16 cellular contexts compared by ENCODE assay signal in genomic region chr21:33771976-33772375, GRCh38.
DNase-seq lines count a peak whose midpoint lies in the region; ATAC-seq and TF ChIP-seq lines count a peak whose summit lies in the region.
"Had no signal": no experiment of that assay in that cellular context is flagged by ENCODE, and none has a peak within 500 bp of the region (broad histone marks: within the 10 kb centered on the region; RNA-seq: fewer than 3 reads in every experiment).

No MANE protein-coding gene starts in this region.

- no peaks in the 10 kb centered on the region for H3K79me1 ChIP-seq in neuronal stem cell (ENCODE audit: low read depth, low read length)

- CTCF ChIA-PET in Caco-2 (lab: Charles Lee) (interaction anchor here (1.1 kb wide), 1 partner anchor 166 kb away, joined by 3 read pairs; no protein-coding TSS in a partner anchor), Calu3 (lab: Charles Lee) (no interaction called here)

- POLR2A ChIA-PET in Caco-2 (lab: Charles Lee): no interaction called here

- H3K4me3 Mint-ChIP-seq in Caco-2 (ENCODE audit: unreplicated experiment) (no peak overlapping the region), endodermal cell (no peak overlapping the region), Calu3 (ENCODE audit: low read depth, unreplicated experiment) (no peak overlapping the region)
- H3K4me3 Mint-ChIP-seq: B cell; CD4-positive, alpha-beta T cell; CD8-positive, alpha-beta T cell had no signal

- no TSS peak for BruUV-seq in Caco-2 (replicated peaks; lab: Mats Ljungman, UMichigan)
- no TSS peak for BruUV-seq in Calu3 (replicated peaks; lab: Mats Ljungman, UMichigan)

- no peak overlapping the region for H2BK12ac ChIP-seq in neuronal stem cell (ENCODE audit: low read length)

- H3K9me3 Mint-ChIP-seq in Caco-2 (ENCODE audit: unreplicated experiment) (peaks cover 9% of the 10 kb centered on the region), endodermal cell (peaks cover 3% of the 10 kb centered on the region), Calu3 (ENCODE audit: low read depth, unreplicated experiment) (peaks cover 3% of the 10 kb centered on the region)
- H3K9me3 Mint-ChIP-seq: CD4-positive, alpha-beta T cell; CD8-positive, alpha-beta T cell had no signal

- H3K4me3 ChIP-seq in Caco-2 (ENCODE audit: low read depth, low read length) (no peak overlapping the region), endodermal cell (ENCODE audit: low read length) (no peak overlapping the region), neuronal stem cell (ENCODE audit: low read length in 2 of 2) (no peak overlapping the region), esophagus squamous epithelium (no peak overlapping the region)
- H3K4me3 ChIP-seq: A549; BLaER1 treated with 17β-estradiol and CSF1 and Interleukin-3, amounts not matched to agents 10 nM and 100 nM had no signal

- no peaks in the 10 kb centered on the region for H3K9me3 ChIP-seq in Caco-2
- no peaks in the 10 kb centered on the region for H3K9me3 ChIP-seq in endodermal cell (ENCODE audit: control insufficient read depth, low read length)
- peaks cover 2 to 8% of the 10 kb centered on the region in 2 donors for H3K9me3 ChIP-seq in neuronal stem cell (replicated peaks in 1 of 2; ENCODE audit: control insufficient read depth in 2 of 2, insufficient read depth in 1 of 2, low read depth in 1 of 2, low read length in 2 of 2)
- H3K9me3 ChIP-seq in esophagus squamous epithelium: no peaks in the 10 kb centered on the region
- H3K9me3 ChIP-seq: A549 had no signal

- no peak overlapping the region for H3K9ac ChIP-seq in endodermal cell (ENCODE audit: extremely low read depth, low read length, poor library complexity, severe bottlenecking)
- H3K9ac ChIP-seq in neuronal stem cell (ENCODE audit: low read depth, low read length, poor library complexity): no peak overlapping the region
- H3K9ac ChIP-seq: BLaER1 treated with 17β-estradiol and CSF1 and Interleukin-3, amounts not matched to agents 10 nM and 100 nM had no signal

- H3K36me3 ChIP-seq in Caco-2 (ENCODE audit: control insufficient read depth, insufficient read depth, low read length) (peaks cover 1% of the 10 kb centered on the region; the same call in 1 of the 2 replicates), endodermal cell (ENCODE audit: control insufficient read depth, insufficient read depth, low read length) (peaks cover 80% of the 10 kb centered on the region), neuronal stem cell (replicated peaks in 1 of 2; ENCODE audit: control insufficient read depth in 2 of 2, insufficient read depth in 2 of 2, low read length in 2 of 2) (peaks cover 18 to 88% of the 10 kb centered on the region in 2 donors), esophagus squamous epithelium (peaks cover 0 to 60% (median 5%) of the 10 kb centered on the region in 3 donors)

- H3K27ac ChIP-seq in endodermal cell (ENCODE audit: low read depth, low read length) (no peak overlapping the region), neuronal stem cell (replicated peaks; ENCODE audit: low read length) (no peak overlapping the region), esophagus squamous epithelium (no peak overlapping the region)
- H3K27ac ChIP-seq: 22Rv1; A549; BLaER1 treated with 17β-estradiol and CSF1 and Interleukin-3, amounts not matched to agents 10 nM and 100 nM; C4-2B had no signal

- no peak overlapping the region for H4K8ac ChIP-seq in neuronal stem cell (ENCODE audit: low read depth, low read length)

- H2BK5ac ChIP-seq in neuronal stem cell (ENCODE audit: low read length): no peak overlapping the region

- no peaks in the 10 kb centered on the region for H3K27me3 ChIP-seq in Caco-2 (replicated peaks; ENCODE audit: control insufficient read depth, insufficient read depth, low read length)
- no peaks in the 10 kb centered on the region for H3K27me3 ChIP-seq in endodermal cell (ENCODE audit: control insufficient read depth, insufficient read depth, low read length, poor library complexity, severe bottlenecking)
- H3K27me3 ChIP-seq in neuronal stem cell (ENCODE audit: control insufficient read depth in 3 of 3, insufficient read depth in 3 of 3, low read depth in 1 of 3, low read length in 3 of 3): no peaks in the 10 kb centered on the region
- no peaks in the 10 kb centered on the region for H3K27me3 ChIP-seq in esophagus squamous epithelium
- H3K27me3 ChIP-seq: BLaER1 treated with 17β-estradiol and CSF1 and Interleukin-3, amounts not matched to agents 10 nM and 100 nM had no signal

- H3K4ac ChIP-seq in neuronal stem cell (ENCODE audit: low read length): no peak overlapping the region

- H3K4me2 ChIP-seq in neuronal stem cell (ENCODE audit: insufficient read depth, low read length, poor library complexity, severe bottlenecking): no peak overlapping the region
- H3K4me2 ChIP-seq: A549; BLaER1 treated with 17β-estradiol and CSF1 and Interleukin-3, amounts not matched to agents 10 nM and 100 nM had no signal

- H3K36me3 Mint-ChIP-seq in Caco-2 (ENCODE audit: insufficient read depth, unreplicated experiment) (peaks cover 62% of the 10 kb centered on the region), endodermal cell (ENCODE audit: low read depth) (peaks cover 73% of the 10 kb centered on the region), Calu3 (ENCODE audit: insufficient read depth, unreplicated experiment) (peaks cover 13% of the 10 kb centered on the region)

- H2BK15ac ChIP-seq in neuronal stem cell (ENCODE audit: low read length): no peak overlapping the region

- WGBS in endodermal cell (ENCODE audit: insufficient coverage in 1 of 2, insufficient read length in 1 of 2), 2 experiments: 96 to 99% methylated on average over 15 to 18 of the region's 18 CpGs
- WGBS in neuronal stem cell (ENCODE audit: extremely low coverage in 2 of 2, insufficient read length in 2 of 2, insufficient replicate concordance in 1 of 2), 2 donors: no CpG with 5 or more reads among the region's 18 CpGs
- WGBS in esophagus squamous epithelium, 2 donors: 94% methylated on average over 18 of the region's 18 CpGs

- peak overlapping the region; percentile 15 for H3K18ac ChIP-seq in neuronal stem cell (ENCODE audit: low read length)

- H3K14ac ChIP-seq in neuronal stem cell (ENCODE audit: low read length): no peak overlapping the region

- no peak for ATAC-seq in GM18909 (IDR thresholded peaks at IDR 0.05; ENCODE audit: poor library complexity, unreplicated experiment)
- ATAC-seq: A549; CD8-positive, alpha-beta T cell had no signal

- no peak overlapping the region for H4K91ac ChIP-seq in neuronal stem cell (ENCODE audit: low read depth, low read length, poor library complexity)

- no peak overlapping the region for H2BK120ac ChIP-seq in neuronal stem cell (ENCODE audit: low read depth, low read length)

- peak overlapping the region; percentile 29 for H3K27ac Mint-ChIP-seq in Caco-2 (ENCODE audit: unreplicated experiment)
- peak overlapping the region; percentile 12 for H3K27ac Mint-ChIP-seq in endodermal cell
- no peak overlapping the region for H3K27ac Mint-ChIP-seq in Calu3 (ENCODE audit: unreplicated experiment)
- H3K27ac Mint-ChIP-seq: B cell; CD4-positive, alpha-beta T cell; CD8-positive, alpha-beta T cell had no signal

- no peak overlapping the region for H2AFZ ChIP-seq in neuronal stem cell (ENCODE audit: low read length)

- no peak for DNase-seq in Caco-2
- no peak for DNase-seq in endodermal cell
- DNase-seq in neuronal stem cell (ENCODE audit: low spot score): no peak
- DNase-seq in esophagus squamous epithelium (lab: John Stamatoyannopoulos, UW): no peak
- no peak for DNase-seq in Calu3
- DNase-seq: AML-193; CD4-positive, alpha-beta T cell; CD8-positive, alpha-beta T cell; DMS79 treated with DMSO at 0.1 percent for 48 hours; GDM1 had no signal

- H3K4me1 ChIP-seq in Caco-2: peaks cover 26% of the 10 kb centered on the region
- H3K4me1 ChIP-seq in endodermal cell (ENCODE audit: control insufficient read depth, insufficient read depth, low read length): no peaks in the 10 kb centered on the region
- no peaks in the 10 kb centered on the region for H3K4me1 ChIP-seq in neuronal stem cell (ENCODE audit: control insufficient read depth in 2 of 2, insufficient read depth in 1 of 2, low read depth in 1 of 2, low read length in 2 of 2)
- H3K4me1 ChIP-seq in esophagus squamous epithelium: no peaks in the 10 kb centered on the region
- H3K4me1 ChIP-seq: A549; BLaER1 treated with 17β-estradiol and CSF1 and Interleukin-3, amounts not matched to agents 10 nM and 100 nM had no signal

- H3K27me3 Mint-ChIP-seq in Caco-2 (ENCODE audit: insufficient read depth, unreplicated experiment) (no peaks in the 10 kb centered on the region), endodermal cell (ENCODE audit: insufficient read depth) (no peaks in the 10 kb centered on the region), Calu3 (ENCODE audit: unreplicated experiment) (no peaks in the 10 kb centered on the region)
- H3K27me3 Mint-ChIP-seq: B cell; CD4-positive, alpha-beta T cell had no signal

- no peak for TF ChIP-seq POLR2A in esophagus squamous epithelium (IDR thresholded peaks at IDR 0.05)

- TF ChIP-seq CTCF in Caco-2 (IDR thresholded peaks at IDR 0.05; ENCODE audit: insufficient read depth in 1 of 2, low read depth in 1 of 2, low read length in 1 of 2, severe bottlenecking in 1 of 2, unreplicated experiment in 1 of 2) (no peak), endodermal cell (conservative IDR thresholded peaks at IDR 0.05) (no peak), esophagus squamous epithelium (IDR thresholded peaks at IDR 0.05) (no peak), Calu3 (IDR thresholded peaks at IDR 0.05; ENCODE audit: unreplicated experiment) (no peak)

- H3K23ac ChIP-seq in neuronal stem cell (ENCODE audit: low read depth, low read length, poor library complexity): no peak overlapping the region

- intact Hi-C loops in Caco-2 (cut with micrococcal nuclease; ENCODE audit: unreplicated experiment): no loop called here
- intact Hi-C loops in esophagus squamous epithelium (cut with DNase I): no loop called here
- intact Hi-C loops in Calu3 (cut with micrococcal nuclease; ENCODE audit: unreplicated experiment): no loop called here

- peaks cover 23% of the 10 kb centered on the region for H3K4me1 Mint-ChIP-seq in Caco-2 (ENCODE audit: low read depth, unreplicated experiment)
- H3K4me1 Mint-ChIP-seq in endodermal cell: no peaks in the 10 kb centered on the region
- peaks cover 9% of the 10 kb centered on the region for H3K4me1 Mint-ChIP-seq in Calu3 (ENCODE audit: low read depth, unreplicated experiment)
- H3K4me1 Mint-ChIP-seq: B cell had no signal

- H2AK5ac ChIP-seq in neuronal stem cell (ENCODE audit: low read depth, low read length): no peak overlapping the region
